8 cellular contexts compared by ENCODE assay signal in genomic region chr2:42810126-42810970, GRCh38. TPM values are rescaled to one million over a fixed set of nuclear protein-coding genes. Genes with fewer than 3 reads are reported as not detected.
DNase-seq lines count a peak whose midpoint lies in the region; ATAC-seq, FAIRE-seq and TF ChIP-seq lines count a peak whose summit lies in the region.

No MANE protein-coding gene starts in this region.

- peak overlapping the region; percentile 45 for H3K4me3 ChIP-seq in AG09309 (ENCODE audit: control insufficient read depth, low read depth, low read length)
- peak overlapping the region; percentile 68 to 95 for H3K4me3 ChIP-seq in kidney (ENCODE audit: low read length in 2 of 2)

- H3K4me1 ChIP-seq in kidney (ENCODE audit: control insufficient read depth in 1 of 2, insufficient read depth in 1 of 2, low read depth in 1 of 2, low read length in 2 of 2): peaks cover 0 to 6% of the 10 kb centered on the region in 2 donors

- DNase-seq in AG09309 (ENCODE audit: low read depth) (peak; percentile 87), NCI-H226 (peak; percentile 83), kidney (peak; percentile 98)
- DNase-seq in activated CD4-positive, CD25-positive, alpha-beta regulatory T cell (lab: John Stamatoyannopoulos, UW): peak; percentile 89 to 92 (median 91)
- DNase-seq in central memory CD4-positive, alpha-beta T cell: peak; percentile 96
- DNase-seq in stimulated activated CD4-positive, alpha-beta T cell treated with anti-CD3 and anti-CD28 coated beads, Interleukin-15, amount 100 ng/mL, for 1 hour (ENCODE audit: low read depth in 1 of 2, low spot score in 1 of 2): peak; percentile 92 to 93

- H3K9me3 ChIP-seq in kidney (ENCODE audit: control insufficient read depth in 1 of 2, low read length in 2 of 2): no peaks in the 10 kb centered on the region

- in situ Hi-C loops in GM18951 (cut with MboI; ENCODE audit: low sequenced_read_pairs, unreplicated experiment): no loop called here

- peak overlapping the region; percentile 37 to 99 for H3K9ac ChIP-seq in kidney (ENCODE audit: low read length in 2 of 2)

- TF ChIP-seq CTCF in AG09309 (IDR thresholded peaks at IDR 0.05; ENCODE audit: control insufficient read depth, insufficient read depth, low read depth, low read length, missing control alignments): no peak
- no peak for TF ChIP-seq CTCF in kidney (IDR thresholded peaks at IDR 0.05; ENCODE audit: borderline replicate concordance, extremely low read depth, insufficient read depth)

- intact Hi-C loops in kidney (cut with DNase I): no loop called here

- FAIRE-seq in kidney (lab: Jason Lieb, UNC): no peak

- ATAC-seq in HG03196 (IDR thresholded peaks at IDR 0.05; ENCODE audit: unreplicated experiment): peak; percentile 70

- peak overlapping the region; percentile 98 to 99 for H3K27ac ChIP-seq in kidney (ENCODE audit: low read depth in 2 of 2, low read length in 2 of 2)

- TF ChIP-seq POLR2A in GM18951 (IDR thresholded peaks at IDR 0.05; ENCODE audit: extremely low read depth, insufficient read depth, insufficient read length): peak; percentile 91

- no peaks in the 10 kb centered on the region for H3K36me3 ChIP-seq in kidney (ENCODE audit: control insufficient read depth in 1 of 2, insufficient read depth in 2 of 2, low read length in 2 of 2)

RNA-seq across cellular contexts. Expression of gene HAAO, which starts 18.0 kb away (rescaled TPM):
- total RNA-seq in kidney: 16.2 TPM
- polyA plus RNA-seq in kidney (ENCODE audit: insufficient read depth, low read depth, low replicate concordance): 57.2 TPM

RNA-seq across cellular contexts. Expression of gene OXER1, which starts 46.4 kb away (rescaled TPM):
- 2.5 TPM for total RNA-seq in kidney
- 5.4 TPM for polyA plus RNA-seq in kidney (ENCODE audit: insufficient read depth, low read depth, low replicate concordance)

Comparison
In these comparisons a context has a peak if more than half of its experiments do, and no peak if none do; other contexts are left out.
1. Peak in every context shown above with its lines: DNase-seq, ATAC-seq, H3K4me3 ChIP-seq and H3K27ac ChIP-seq.